In the genomic region with DNA sequence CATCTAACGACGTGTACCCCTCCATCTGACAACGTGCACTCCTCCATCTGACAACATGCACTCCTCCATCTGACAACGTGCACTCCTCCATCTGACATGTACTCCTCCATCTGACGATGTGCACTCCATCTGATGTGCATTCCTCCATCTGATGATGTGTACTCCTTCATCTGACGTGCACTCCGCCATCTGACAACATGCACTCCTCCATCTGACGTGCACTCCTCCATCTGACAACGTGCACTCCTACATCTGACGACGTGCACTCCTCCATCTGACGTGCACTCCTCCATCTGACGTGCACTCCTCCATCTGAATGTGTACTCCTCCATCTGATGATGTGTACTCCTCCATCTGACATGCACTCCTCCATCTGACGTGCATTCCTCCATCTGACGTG, we compare ENCODE assay signal across 32 cellular contexts. TPM values are rescaled to one million over a fixed set of nuclear protein-coding genes. Genes with fewer than 3 reads are reported as not detected.
"Had no signal": no experiment of that assay in that cellular context is flagged by ENCODE, and none has a peak within 500 bp of the region (broad histone marks: within the 10 kb centered on the region; RNA-seq: fewer than 3 reads in every experiment).

No MANE protein-coding gene starts in this region.

- H3K4me3 ChIP-seq: Peyer's patch, SJSA1 had no signal

- H3K4me1 ChIP-seq: SJSA1 had no signal

- H3K27me3 Mint-ChIP-seq: activated CD8-positive, alpha-beta T cell treated with anti-CD3 and anti-CD28 coated beads for 36 hours; activated T-cell treated with anti-CD3 and anti-CD28 coated beads, Interleukin-2, amount 50 U/mL, for 24 hours had no signal

- H3K4me3 Mint-ChIP-seq: activated CD4-positive, alpha-beta T cell treated with anti-CD3 and anti-CD28 coated beads, Interleukin-2, amount 10 ng/mL, durations not matched to agents 24 days and 14 days; activated CD8-positive, alpha-beta T cell treated with anti-CD3 and anti-CD28 coated beads for 36 hours; activated naive CD4-positive, alpha-beta T cell treated with anti-CD3 and anti-CD28 coated beads, Interleukin-2, amount 10 ng/mL, durations not matched to agents 7 days and 5 days; activated naive CD8-positive, alpha-beta T cell treated with anti-CD3 and anti-CD28 coated beads for 36 hours; activated T-cell treated with anti-CD3 and anti-CD28 coated beads, Interleukin-2, amount 50 U/mL, for 24 hours; T-helper 1 cell treated with Interleukin-12 subunit alpha and Interleukin-12 subunit beta and Interleukin-4 antibody, amounts not matched to agents 30 μg/mL and 1 μg/mL, for 36 hours; T-helper 2 cell treated with Interferon-gamma antibody and Interleukin-4, amounts not matched to agents 5 μg/mL and 100 μg/mL, for 36 hours had no signal

- H3K9me3 ChIP-seq: Peyer's patch, SJSA1, SK-N-SH had no signal

- H3K9ac ChIP-seq: SK-N-SH had no signal

- H3K9me2 ChIP-seq: SK-N-SH had no signal

- H3K9me3 Mint-ChIP-seq: activated CD4-positive, alpha-beta T cell treated with anti-CD3 and anti-CD28 coated beads, Interleukin-2, amount 10 ng/mL, durations not matched to agents 24 days and 14 days; activated naive CD4-positive, alpha-beta T cell treated with anti-CD3 and anti-CD28 coated beads, Interleukin-2, amount 10 ng/mL, durations not matched to agents 7 days and 5 days; activated T-cell treated with anti-CD3 and anti-CD28 coated beads, Interleukin-2, amount 50 U/mL, for 24 hours; T-helper 2 cell treated with Interferon-gamma antibody and Interleukin-4, amounts not matched to agents 5 μg/mL and 100 μg/mL, for 36 hours had no signal

- H3K36me3 Mint-ChIP-seq: activated naive CD4-positive, alpha-beta T cell treated with anti-CD3 and anti-CD28 coated beads, Interleukin-2, amount 10 ng/mL, durations not matched to agents 7 days and 5 days; activated naive CD8-positive, alpha-beta T cell treated with anti-CD3 and anti-CD28 coated beads for 36 hours had no signal

- H3K36me3 ChIP-seq: brain microvascular endothelial cell, Peyer's patch, SJSA1 had no signal

- H3K27ac ChIP-seq: brain microvascular endothelial cell, Peyer's patch, SJSA1 had no signal

- H3K4me2 ChIP-seq: SK-N-SH had no signal

- H3K27ac Mint-ChIP-seq: activated CD4-positive, alpha-beta T cell treated with anti-CD3 and anti-CD28 coated beads, Interleukin-2, amount 10 ng/mL, durations not matched to agents 24 days and 14 days; activated CD8-positive, alpha-beta T cell treated with anti-CD3 and anti-CD28 coated beads for 36 hours; activated naive CD4-positive, alpha-beta T cell treated with anti-CD3 and anti-CD28 coated beads, Interleukin-2, amount 10 ng/mL, durations not matched to agents 7 days and 5 days; activated naive CD8-positive, alpha-beta T cell treated with anti-CD3 and anti-CD28 coated beads for 36 hours; activated T-cell treated with anti-CD3 and anti-CD28 coated beads, Interleukin-2, amount 50 U/mL, for 24 hours; activated T-helper 2 cell treated with anti-CD3 and anti-CD28 coated beads, Interferon-gamma antibody, Interleukin-2, Interleukin-4, amounts not matched to agents 10 μg/mL and 5 μg/mL and 100 μg/mL, durations not matched to agents 14 hours and 24 hours and 36 hours; T-helper 1 cell treated with Interleukin-12 subunit alpha and Interleukin-12 subunit beta and Interleukin-4 antibody, amounts not matched to agents 30 μg/mL and 1 μg/mL, for 36 hours; T-helper 2 cell treated with Interferon-gamma antibody and Interleukin-4, amounts not matched to agents 5 μg/mL and 100 μg/mL, for 36 hours had no signal

- DNase-seq: activated CD4-positive, alpha-beta T cell treated with anti-CD3 and anti-CD28 coated beads, Interleukin-2, amount 10 ng/mL, durations not matched to agents 24 days and 14 days; activated CD4-positive, alpha-beta T cell treated with anti-CD3 and anti-CD28 coated beads, Interleukin-2, amount 50 U/mL, for 4 hours; activated CD8-positive, alpha-beta T cell treated with anti-CD3 and anti-CD28 coated beads for 36 hours; activated naive CD4-positive, alpha-beta T cell treated with anti-CD3 and anti-CD28 coated beads, Interleukin-2, amount 10 ng/mL, durations not matched to agents 7 days and 5 days; activated naive CD8-positive, alpha-beta T cell treated with anti-CD3 and anti-CD28 coated beads for 36 hours; activated T-cell treated with anti-CD3 and anti-CD28 coated beads, Interleukin-2, amount 50 U/mL, for 24 hours; amniotic stem cell; brain microvascular endothelial cell; central memory CD4-positive, alpha-beta T cell; KG1; MM.1S; MV-4-11; NCI-H1092; NCI-H1436 treated with DMSO at 0.1 percent for 48 hours; NCI-H1694 treated with DMSO at 0.1 percent for 48 hours; NCI-H2029; NCI-H510A; NCI-H526; NCI-H748 treated with DMSO at 0.1 percent for 48 hours; NK-92 treated with Interleukin-12 subunit alpha and Interleukin-12 subunit beta, amount 100 ng/mL, for 24 hours; PC-3; RPMI8226; SHP77 treated with DMSO at 0.1 percent for 48 hours; SK-N-SH had no signal

- ATAC-seq: activated CD8-positive, alpha-beta T cell treated with anti-CD3 and anti-CD28 coated beads for 36 hours; PC-3 had no signal

RNA-seq across cellular contexts. Expression of gene IL17REL, which starts 8.0 kb away (rescaled TPM):
- total RNA-seq: activated naive CD8-positive, alpha-beta T cell treated with anti-CD3 and anti-CD28 coated beads for 36 hours; activated T-helper 2 cell treated with anti-CD3 and anti-CD28 coated beads, Interferon-gamma antibody, Interleukin-2, Interleukin-4, amounts not matched to agents 10 μg/mL and 5 μg/mL and 100 μg/mL, durations not matched to agents 14 hours and 24 hours and 36 hours; aorta; LHCN-M2; SJSA1 had no signal
- polyA plus RNA-seq: SK-N-SH had no signal

RNA-seq across cellular contexts. Expression of gene TTLL8, which starts 37.5 kb away (rescaled TPM):
- total RNA-seq: activated CD4-positive, alpha-beta T cell treated with anti-CD3 and anti-CD28 coated beads, Interleukin-2, amount 10 ng/mL, durations not matched to agents 24 days and 14 days; activated CD8-positive, alpha-beta memory T cell treated with anti-CD3 and anti-CD28 coated beads for 36 hours; activated CD8-positive, alpha-beta T cell treated with anti-CD3 and anti-CD28 coated beads for 36 hours; activated naive CD8-positive, alpha-beta T cell treated with anti-CD3 and anti-CD28 coated beads for 36 hours; activated T-helper 2 cell treated with anti-CD3 and anti-CD28 coated beads, Interferon-gamma antibody, Interleukin-2, Interleukin-4, amounts not matched to agents 10 μg/mL and 5 μg/mL and 100 μg/mL, durations not matched to agents 14 hours and 24 hours and 36 hours; aorta; LHCN-M2; PC-3; Peyer's patch; SJSA1 had no signal
- polyA plus RNA-seq: aorta, SK-N-SH had no signal
